ENCODE assay signal across 1 cellular context in the genomic region with DNA sequence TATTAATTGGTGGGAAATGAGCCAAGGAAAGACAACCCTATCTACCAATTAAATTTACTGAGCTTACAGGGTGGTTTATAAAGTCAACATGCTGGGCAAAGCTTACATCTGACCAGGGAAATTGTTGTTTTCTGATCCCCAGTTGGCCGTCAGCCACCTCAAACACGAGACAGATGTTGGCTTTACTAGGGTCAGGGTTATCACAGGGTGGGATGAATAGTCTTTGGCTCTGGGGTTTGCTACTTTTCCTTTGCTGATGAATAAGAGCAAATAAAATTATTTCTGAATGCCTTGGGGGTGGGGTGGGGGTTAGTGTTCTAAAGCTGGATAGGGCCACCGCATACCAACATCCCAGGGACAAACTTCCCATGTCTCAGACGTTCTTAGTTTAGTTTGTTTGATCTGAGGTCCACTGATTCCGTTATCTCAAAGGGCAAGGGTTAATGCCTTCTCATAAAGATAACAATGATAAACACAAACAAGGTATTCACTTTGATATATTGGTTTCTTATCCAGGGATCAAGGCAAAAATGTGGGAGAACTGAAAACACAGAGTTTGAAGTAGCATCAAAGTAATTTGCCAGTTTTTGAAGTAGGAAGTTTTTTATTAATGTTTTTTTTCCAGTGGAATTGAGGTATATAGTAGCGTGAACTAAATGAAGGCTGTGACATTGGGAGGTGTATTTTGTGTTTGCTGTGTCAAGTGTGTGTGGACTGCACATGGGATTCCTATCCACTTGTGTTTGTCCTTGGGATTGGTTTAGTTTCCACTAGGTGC.
TF ChIP-seq lines count a peak whose summit lies in the region.

No MANE protein-coding gene starts in this region.

TF ChIP-seq in HEK293, 187 proteins besides CTCF, POLR2A, EP300 and RAD21 (continued from another document):
- 0 out of 2 replicates have a peak, but pooled peaks have one; percentile 35 for TF ChIP-seq ZNF24 (tag by site-specific recombination; IDR thresholded peaks at IDR 0.05)
- no peak; the same call in 1 of the 2 replicates for TF ChIP-seq KLF1 (tag by site-specific recombination; IDR thresholded peaks at IDR 0.05)
- TF ChIP-seq, protein P1, sequence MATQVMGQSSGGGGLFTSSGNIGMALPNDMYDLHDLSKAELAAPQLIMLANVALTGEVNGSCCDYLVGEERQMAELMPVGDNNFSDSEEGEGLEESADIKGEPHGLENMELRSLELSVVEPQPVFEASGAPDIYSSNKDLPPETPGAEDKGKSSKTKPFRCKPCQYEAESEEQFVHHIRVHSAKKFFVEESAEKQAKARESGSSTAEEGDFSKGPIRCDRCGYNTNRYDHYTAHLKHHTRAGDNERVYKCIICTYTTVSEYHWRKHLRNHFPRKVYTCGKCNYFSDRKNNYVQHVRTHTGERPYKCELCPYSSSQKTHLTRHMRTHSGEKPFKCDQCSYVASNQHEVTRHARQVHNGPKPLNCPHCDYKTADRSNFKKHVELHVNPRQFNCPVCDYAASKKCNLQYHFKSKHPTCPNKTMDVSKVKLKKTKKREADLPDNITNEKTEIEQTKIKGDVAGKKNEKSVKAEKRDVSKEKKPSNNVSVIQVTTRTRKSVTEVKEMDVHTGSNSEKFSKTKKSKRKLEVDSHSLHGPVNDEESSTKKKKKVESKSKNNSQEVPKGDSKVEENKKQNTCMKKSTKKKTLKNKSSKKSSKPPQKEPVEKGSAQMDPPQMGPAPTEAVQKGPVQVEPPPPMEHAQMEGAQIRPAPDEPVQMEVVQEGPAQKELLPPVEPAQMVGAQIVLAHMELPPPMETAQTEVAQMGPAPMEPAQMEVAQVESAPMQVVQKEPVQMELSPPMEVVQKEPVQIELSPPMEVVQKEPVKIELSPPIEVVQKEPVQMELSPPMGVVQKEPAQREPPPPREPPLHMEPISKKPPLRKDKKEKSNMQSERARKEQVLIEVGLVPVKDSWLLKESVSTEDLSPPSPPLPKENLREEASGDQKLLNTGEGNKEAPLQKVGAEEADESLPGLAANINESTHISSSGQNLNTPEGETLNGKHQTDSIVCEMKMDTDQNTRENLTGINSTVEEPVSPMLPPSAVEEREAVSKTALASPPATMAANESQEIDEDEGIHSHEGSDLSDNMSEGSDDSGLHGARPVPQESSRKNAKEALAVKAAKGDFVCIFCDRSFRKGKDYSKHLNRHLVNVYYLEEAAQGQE (tag by site-specific recombination; IDR thresholded peaks at IDR 0.05) = peak; percentile 25; the same call in 1 of the 2 replicates
- TF ChIP-seq ZNF223 (tag by site-specific recombination; IDR thresholded peaks at IDR 0.05) = no peak
- TF ChIP-seq ZNF560 (tag by site-specific recombination; IDR thresholded peaks at IDR 0.05; ENCODE audit: borderline replicate concordance) = no peak
- TF ChIP-seq ZNF558 (tag by site-specific recombination; IDR thresholded peaks at IDR 0.05) = no peak
- no peak for TF ChIP-seq ZNF530 (tag by site-specific recombination; IDR thresholded peaks at IDR 0.05; ENCODE audit: low read depth)
- no peak for TF ChIP-seq ZNF792 (tag by site-specific recombination; IDR thresholded peaks at IDR 0.05)
- TF ChIP-seq EGR2 (tag by site-specific recombination; IDR thresholded peaks at IDR 0.05; ENCODE audit: low read depth) = no peak
- no peak for TF ChIP-seq ZNF292 (tag by site-specific recombination; IDR thresholded peaks at IDR 0.05; ENCODE audit: borderline replicate concordance, low read depth)
- TF ChIP-seq ZNF555 (tag by site-specific recombination; conservative IDR thresholded peaks at IDR 0.05) = no peak
- TF ChIP-seq ZNF169 (tag by site-specific recombination; IDR thresholded peaks at IDR 0.05) = no peak
- TF ChIP-seq ZBTB17 (tag by site-specific recombination; IDR thresholded peaks at IDR 0.05) = peak; percentile 77
- no peak for TF ChIP-seq ZBTB44 (tag by site-specific recombination; IDR thresholded peaks at IDR 0.05)
- TF ChIP-seq SP2 (tag by site-specific recombination; IDR thresholded peaks at IDR 0.05) = no peak; the same call in 1 of the 2 replicates
- TF ChIP-seq ZNF426 (tag by site-specific recombination; IDR thresholded peaks at IDR 0.05) = no peak
